Comparison of ENCODE assay signal across 25 cellular contexts in genomic region chr7:40643664-40644063, GRCh38.
"Had no signal": no experiment of that assay in that cellular context is flagged by ENCODE, and none has a peak within 500 bp of the region (broad histone marks: within the 10 kb centered on the region; RNA-seq: fewer than 3 reads in every experiment).

No MANE protein-coding gene starts in this region.

- H3K9me3 ChIP-seq: colonic mucosa, heart left ventricle, left ventricle myocardium inferior, stomach, thyroid gland, upper lobe of right lung had no signal

- H3K36me3 ChIP-seq: colonic mucosa, heart left ventricle, left ventricle myocardium inferior, stomach, thyroid gland, upper lobe of right lung had no signal

- DNase-seq: activated B cell treated with CpG ODN at 0.5 μM for 24 hours; activated CD4-positive, alpha-beta T cell treated with anti-CD3 and anti-CD28 coated beads, Interleukin-2, amount 50 U/mL, for 1 hour; activated CD8-positive, alpha-beta T cell treated with anti-CD3 and anti-CD28 coated beads for 36 hours; activated effector memory CD4-positive, alpha-beta T cell treated with Interleukin-2 at 50 U/mL for 16 hours; activated naive CD4-positive, alpha-beta T cell treated with Interleukin-2 at 50 U/mL for 16 hours; anterior cingulate cortex; colonic mucosa; effector memory CD4-positive, alpha-beta T cell; erythroblast; foreskin fibroblast; heart left ventricle; hypothalamus; left ventricle myocardium inferior; naive B cell; posterior cingulate gyrus; right cardiac atrium; stimulated activated CD4-positive, alpha-beta T cell treated with anti-CD3 and anti-CD28 coated beads, Interleukin-15, amount 100 ng/mL, for 24 hours; stimulated activated CD4-positive, alpha-beta T cell treated with anti-CD3 and anti-CD28 coated beads, Interleukin-2, amount 100 ng/mL, for 24 hours; stimulated activated naive B cell treated with anti-CD40 and anti-IgM and Interleukin-4, amounts not matched to agents 10 μg/mL and 1 μg/mL and 100 μg/mL, for 72 hours; stomach; T-cell; thyroid gland; upper lobe of right lung had no signal

- H3K4me3 Mint-ChIP-seq: activated B cell treated with CpG ODN at 0.5 μM for 24 hours; activated CD8-positive, alpha-beta T cell treated with anti-CD3 and anti-CD28 coated beads for 36 hours; activated naive CD8-positive, alpha-beta T cell; naive B cell; stimulated activated naive B cell treated with anti-CD40 and anti-IgM and Interleukin-4, amounts not matched to agents 10 μg/mL and 1 μg/mL and 100 μg/mL, for 72 hours; T-cell; T-helper 2 cell treated with Interferon-gamma antibody and Interleukin-4, amounts not matched to agents 5 μg/mL and 100 μg/mL, for 36 hours had no signal

- H3K36me3 Mint-ChIP-seq: activated naive CD8-positive, alpha-beta T cell; naive B cell; stimulated activated naive B cell treated with anti-CD40 and anti-IgM and Interleukin-4, amounts not matched to agents 10 μg/mL and 1 μg/mL and 100 μg/mL, for 72 hours; T-cell had no signal

- H3K4me1 Mint-ChIP-seq: activated B cell treated with CpG ODN at 0.5 μM for 24 hours, naive B cell had no signal

- H3K4me3 ChIP-seq: colonic mucosa, heart left ventricle, left ventricle myocardium inferior, stomach, thyroid gland, upper lobe of right lung had no signal

- H3K27me3 ChIP-seq: colonic mucosa, heart left ventricle, stomach, thyroid gland, upper lobe of right lung had no signal

- H3K4me1 ChIP-seq: colonic mucosa, heart left ventricle, stomach, upper lobe of right lung had no signal

- H3K27ac Mint-ChIP-seq: activated B cell treated with CpG ODN at 0.5 μM for 24 hours; activated CD8-positive, alpha-beta T cell treated with anti-CD3 and anti-CD28 coated beads for 36 hours; activated naive CD8-positive, alpha-beta T cell; naive B cell; stimulated activated naive B cell treated with anti-CD40 and anti-IgM and Interleukin-4, amounts not matched to agents 10 μg/mL and 1 μg/mL and 100 μg/mL, for 72 hours; T-cell; T-helper 2 cell treated with Interferon-gamma antibody and Interleukin-4, amounts not matched to agents 5 μg/mL and 100 μg/mL, for 36 hours had no signal

- ATAC-seq: right cardiac atrium; stimulated activated naive B cell treated with anti-CD40 and anti-IgM and Interleukin-4, amounts not matched to agents 10 μg/mL and 1 μg/mL and 100 μg/mL, for 72 hours; T-cell; upper lobe of right lung had no signal

- H3K9me3 Mint-ChIP-seq: activated B cell treated with CpG ODN at 0.5 μM for 24 hours; activated CD8-positive, alpha-beta T cell treated with anti-CD3 and anti-CD28 coated beads for 36 hours; naive B cell; stimulated activated naive B cell treated with anti-CD40 and anti-IgM and Interleukin-4, amounts not matched to agents 10 μg/mL and 1 μg/mL and 100 μg/mL, for 72 hours; T-cell; T-helper 2 cell treated with Interferon-gamma antibody and Interleukin-4, amounts not matched to agents 5 μg/mL and 100 μg/mL, for 36 hours had no signal

- H3K27ac ChIP-seq: colonic mucosa, heart left ventricle, left ventricle myocardium inferior, stomach, thyroid gland, upper lobe of right lung had no signal

- H3K27me3 Mint-ChIP-seq: T-cell had no signal
